21 cellular contexts compared by ENCODE assay signal in genomic region chr5:1371602-1372342, GRCh38. TPM values are rescaled to one million over a fixed set of nuclear protein-coding genes. Genes with fewer than 3 reads are reported as not detected.
DNase-seq lines count a peak whose midpoint lies in the region; ATAC-seq and TF ChIP-seq lines count a peak whose summit lies in the region.
"Had no signal": no experiment of that assay in that cellular context is flagged by ENCODE, and none has a peak within 500 bp of the region (broad histone marks: within the 10 kb centered on the region; RNA-seq: fewer than 3 reads in every experiment).

No MANE protein-coding gene starts in this region.

- no peak overlapping the region for H3K4me3 Mint-ChIP-seq in T-helper 17 cell
- no peak overlapping the region for H3K4me3 Mint-ChIP-seq in naive thymus-derived CD4-positive, alpha-beta T cell
- no peak overlapping the region for H3K4me3 Mint-ChIP-seq in naive thymus-derived CD8-positive, alpha-beta T cell
- H3K4me3 Mint-ChIP-seq: CD4-positive, alpha-beta memory T cell; T-helper 2 cell treated with Interferon-gamma antibody and Interleukin-4, amounts not matched to agents 5 μg/mL and 100 μg/mL, for 36 hours had no signal

- no peaks in the 10 kb centered on the region for H3K9me3 Mint-ChIP-seq in naive thymus-derived CD4-positive, alpha-beta T cell
- no peaks in the 10 kb centered on the region for H3K9me3 Mint-ChIP-seq in naive thymus-derived CD8-positive, alpha-beta T cell
- H3K9me3 Mint-ChIP-seq: T-helper 2 cell treated with Interferon-gamma antibody and Interleukin-4, amounts not matched to agents 5 μg/mL and 100 μg/mL, for 36 hours had no signal

- H4K20me1 ChIP-seq in DOHH2 (ENCODE audit: control insufficient read depth, insufficient read depth, low read depth, low read length), result no peaks in the 10 kb centered on the region

- no peaks in the 10 kb centered on the region for H3K36me3 Mint-ChIP-seq in T-helper 17 cell (ENCODE audit: low read depth)
- H3K36me3 Mint-ChIP-seq in naive thymus-derived CD4-positive, alpha-beta T cell, result no peaks in the 10 kb centered on the region
- no peaks in the 10 kb centered on the region for H3K36me3 Mint-ChIP-seq in naive thymus-derived CD8-positive, alpha-beta T cell
- H3K36me3 Mint-ChIP-seq: CD4-positive, alpha-beta memory T cell had no signal

- intact Hi-C loops in naive thymus-derived CD4-positive, alpha-beta T cell (cut with micrococcal nuclease), result no loop called here

- ATAC-seq in T-helper 17 cell, result peak; percentile 52
- ATAC-seq in naive thymus-derived CD4-positive, alpha-beta T cell, result peak; percentile 28
- ATAC-seq in naive thymus-derived CD8-positive, alpha-beta T cell, result no peak
- ATAC-seq: Right ventricle myocardium inferior had no signal

- peaks cover 2% of the 10 kb centered on the region for H3K4me1 Mint-ChIP-seq in T-helper 17 cell
- H3K4me1 Mint-ChIP-seq in naive thymus-derived CD4-positive, alpha-beta T cell, result peaks cover 0 to 2% (median 0%) of the 10 kb centered on the region in 7 donors
- H3K4me1 Mint-ChIP-seq in naive thymus-derived CD8-positive, alpha-beta T cell, result peaks cover 0 to 39% (median 4%) of the 10 kb centered on the region in 4 donors

- peaks cover 39% of the 10 kb centered on the region for H3K4me1 ChIP-seq in DOHH2 (ENCODE audit: control insufficient read depth, low read length)
- peaks cover 0 to 15% of the 10 kb centered on the region in 2 donors for H3K4me1 ChIP-seq in naive thymus-derived CD4-positive, alpha-beta T cell (ENCODE audit: control insufficient read depth in 2 of 2, insufficient read depth in 2 of 2, low read length in 2 of 2)
- H3K4me1 ChIP-seq in BE2C, result no peaks in the 10 kb centered on the region
- H3K4me1 ChIP-seq: Peyer's patch had no signal

- H3K79me2 ChIP-seq in DOHH2 (ENCODE audit: control insufficient read depth, low read length), result no peaks in the 10 kb centered on the region

- CTCF ChIA-PET in naive thymus-derived CD4-positive, alpha-beta T cell (lab: Charles Lee), result interaction anchor here (1.2 kb wide), 1 partner anchor 11 kb away, joined by 4 read pairs; no protein-coding TSS in a partner anchor

- H3K27me3 Mint-ChIP-seq in T-helper 17 cell, result no peaks in the 10 kb centered on the region
- peaks cover 0 to 13% (median 0%) of the 10 kb centered on the region in 5 donors for H3K27me3 Mint-ChIP-seq in naive thymus-derived CD4-positive, alpha-beta T cell
- H3K27me3 Mint-ChIP-seq in naive thymus-derived CD8-positive, alpha-beta T cell, result no peaks in the 10 kb centered on the region

- H3K4me3 ChIP-seq in DOHH2 (ENCODE audit: low read length) (no peak overlapping the region), BE2C (ENCODE audit: low read depth, low read length) (no peak overlapping the region)
- no peak overlapping the region for H3K4me3 ChIP-seq in naive thymus-derived CD4-positive, alpha-beta T cell (ENCODE audit: low read length)
- H3K4me3 ChIP-seq: Peyer's patch, SK-N-MC had no signal

- TF ChIP-seq CTCF in DOHH2 (IDR thresholded peaks at IDR 0.05; ENCODE audit: low read depth, low read length, poor library complexity, severe bottlenecking) (no peak), BE2C (IDR thresholded peaks at IDR 0.05; ENCODE audit: low read depth, low read length) (no peak)

- H3K36me3 ChIP-seq in DOHH2 (ENCODE audit: control insufficient read depth, low read length), result no peaks in the 10 kb centered on the region
- H3K36me3 ChIP-seq in naive thymus-derived CD4-positive, alpha-beta T cell (ENCODE audit: control insufficient read depth in 2 of 3, insufficient read depth in 3 of 3, low read length in 3 of 3), result no peaks in the 10 kb centered on the region
- H3K36me3 ChIP-seq in BE2C, result no peaks in the 10 kb centered on the region
- H3K36me3 ChIP-seq: Peyer's patch had no signal

- no peaks in the 10 kb centered on the region for H3K27me3 ChIP-seq in DOHH2 (ENCODE audit: control insufficient read depth, low read length)
- H3K27me3 ChIP-seq in naive thymus-derived CD4-positive, alpha-beta T cell (ENCODE audit: control insufficient read depth in 2 of 2, insufficient read depth in 2 of 2, low read length in 2 of 2), result no peaks in the 10 kb centered on the region
- peaks cover 62% of the 10 kb centered on the region for H3K27me3 ChIP-seq in BE2C
- H3K27me3 ChIP-seq: Peyer's patch had no signal

- no peaks in the 10 kb centered on the region for H3K9me2 ChIP-seq in DOHH2 (replicated peaks; ENCODE audit: control insufficient read depth, low read length)

- H3K9me3 ChIP-seq in DOHH2 (ENCODE audit: control insufficient read depth, insufficient read depth, low read length) (no peaks in the 10 kb centered on the region), T-helper 17 cell (ENCODE audit: control insufficient read depth, low read length, poor library complexity, severe bottlenecking) (no peaks in the 10 kb centered on the region), BE2C (no peaks in the 10 kb centered on the region)
- no peaks in the 10 kb centered on the region for H3K9me3 ChIP-seq in naive thymus-derived CD4-positive, alpha-beta T cell (ENCODE audit: control insufficient read depth in 2 of 3, low read length in 3 of 3)
- H3K9me3 ChIP-seq: Peyer's patch had no signal

- DNase-seq in MV-4-11 (lab: John Stamatoyannopoulos, UW) (peak; percentile 71), T-helper 17 cell (no peak), epidermal melanocyte (ENCODE audit: insufficient read length, low spot score) (no peak), NCI-H2107 (lab: John Stamatoyannopoulos, UW) (no peak), BE2C (no peak)
- DNase-seq in naive thymus-derived CD4-positive, alpha-beta T cell, result no peak
- no peak for DNase-seq in naive thymus-derived CD8-positive, alpha-beta T cell
- DNase-seq: ACHN; CD4-positive, alpha-beta memory T cell; DMS153; EL; KG1; NCI-H1048; NCI-H1436 treated with DMSO at 0.1 percent for 48 hours; NCI-H2081; NCI-H748 treated with DMSO at 0.1 percent for 48 hours; Peyer's patch had no signal

- H3F3A ChIP-seq in DOHH2 (ENCODE audit: control insufficient read depth, insufficient read depth), result no peaks in the 10 kb centered on the region

- H3K4me2 ChIP-seq in DOHH2 (ENCODE audit: low read length), result peak overlapping the region; percentile 18; the same call in 1 of the 2 replicates

- POLR2A ChIA-PET in naive thymus-derived CD4-positive, alpha-beta T cell (lab: Charles Lee), result no interaction called here
- POLR2A ChIA-PET in naive thymus-derived CD8-positive, alpha-beta T cell (lab: Charles Lee), result no interaction called here

- no peak overlapping the region for H3K27ac Mint-ChIP-seq in T-helper 17 cell
- no peak overlapping the region for H3K27ac Mint-ChIP-seq in naive thymus-derived CD4-positive, alpha-beta T cell
- H3K27ac Mint-ChIP-seq in naive thymus-derived CD8-positive, alpha-beta T cell, result peak overlapping the region in 1 of 10 donors; percentile 24
- H3K27ac Mint-ChIP-seq: T-helper 2 cell treated with Interferon-gamma antibody and Interleukin-4, amounts not matched to agents 5 μg/mL and 100 μg/mL, for 36 hours had no signal

- no peak overlapping the region for H3K27ac ChIP-seq in DOHH2 (ENCODE audit: low read depth, low read length)
- no peak overlapping the region for H3K27ac ChIP-seq in naive thymus-derived CD4-positive, alpha-beta T cell (ENCODE audit: low read depth, low read length)
- H3K27ac ChIP-seq: SK-N-MC had no signal

RNA-seq across cellular contexts. Expression of gene CLPTM1L, which starts 26.9 kb away (rescaled TPM):
- total RNA-seq in T-helper 17 cell, result 10 to 100 TPM; 70.5 to 80.9 TPM
- total RNA-seq in naive thymus-derived CD4-positive, alpha-beta T cell, result 100 to 1,000 TPM in 1 of 5 experiments, 10 to 100 TPM in 4; 64.9 to 104 (median 71.9) TPM
- 10 to 100 TPM; 27.7 to 49.3 TPM for polyA plus RNA-seq in naive thymus-derived CD4-positive, alpha-beta T cell
- 10 to 100 TPM; 67.2 to 70.1 TPM for total RNA-seq in naive thymus-derived CD8-positive, alpha-beta T cell
- polyA plus RNA-seq in naive thymus-derived CD8-positive, alpha-beta T cell, result 10 to 100 TPM; 24.9 to 66.4 (median 49.7) TPM
- polyA plus RNA-seq in BE2C (2012; ENCODE audit: insufficient read depth, insufficient read length, low read depth), result 240 TPM

Comparison
In these comparisons a context has a peak if more than half of its experiments do, and no peak if none do; other contexts are left out.
1. ATAC-seq: peak in T-helper 17 cell (single experiment) and naive thymus-derived CD4-positive, alpha-beta T cell (single experiment); none in naive thymus-derived CD8-positive, alpha-beta T cell (0 of 2).